In genomic region chr5:166916021-166916420, GRCh38 we compare ENCODE assay signal across 1 cellular context.
"Had no signal": no experiment of that assay in that cellular context is flagged by ENCODE, and none has a peak within 500 bp of the region (broad histone marks: within the 10 kb centered on the region; RNA-seq: fewer than 3 reads in every experiment).

No MANE protein-coding gene starts in this region.

- DNase-seq: GF-D8 had no signal
